16 cellular contexts compared by ENCODE assay signal in genomic region chr11:86987687-86988086, GRCh38. TPM values are rescaled to one million over a fixed set of nuclear protein-coding genes. Genes with fewer than 3 reads are reported as not detected.
DNase-seq lines count a peak whose midpoint lies in the region; ATAC-seq and TF ChIP-seq lines count a peak whose summit lies in the region.
"Had no signal": no experiment of that assay in that cellular context is flagged by ENCODE, and none has a peak within 500 bp of the region (broad histone marks: within the 10 kb centered on the region; RNA-seq: fewer than 3 reads in every experiment).

No MANE protein-coding gene starts in this region.

- H3K9me3 Mint-ChIP-seq in WTC11 (no peaks in the 10 kb centered on the region), endodermal cell (no peaks in the 10 kb centered on the region)
- H3K9me3 Mint-ChIP-seq: CD14-positive monocyte; CD4-positive, alpha-beta memory T cell; GM23338 had no signal

- ATAC-seq in WTC11 (peak; percentile 38; the same call in 1 of the 2 replicates), GM21390 (IDR thresholded peaks at IDR 0.05; ENCODE audit: unreplicated experiment) (no peak), HG03095 (IDR thresholded peaks at IDR 0.05; ENCODE audit: unreplicated experiment) (no peak)
- ATAC-seq: GM23338 had no signal

- H3K4me3 Mint-ChIP-seq in WTC11 (no peak overlapping the region), endodermal cell (no peak overlapping the region)
- H3K4me3 Mint-ChIP-seq: CD14-positive monocyte; CD4-positive, alpha-beta memory T cell; GM23338 had no signal

- H3K27me3 Mint-ChIP-seq in WTC11 (ENCODE audit: low read depth) = no peaks in the 10 kb centered on the region
- no peaks in the 10 kb centered on the region for H3K27me3 Mint-ChIP-seq in endodermal cell (ENCODE audit: insufficient read depth)

- no peaks in the 10 kb centered on the region for H3K36me3 ChIP-seq in endodermal cell (ENCODE audit: control insufficient read depth, insufficient read depth, low read length)
- H3K36me3 ChIP-seq: BLaER1 had no signal

- POLR2A ChIA-PET in WTC11 (lab: Charles Lee) = interaction anchor here (0.6 kb wide), 1 partner anchor 312 kb away, joined by 3 read pairs; no protein-coding TSS in a partner anchor

- H3K4me1 ChIP-seq in endodermal cell (ENCODE audit: control insufficient read depth, insufficient read depth, low read length) = peaks cover 12% of the 10 kb centered on the region
- H3K4me1 ChIP-seq: BLaER1 had no signal

- peak; percentile 3 for DNase-seq in DMS 273 (lab: John Stamatoyannopoulos, UW; ENCODE audit: unreplicated experiment)
- DNase-seq in DMS 273 treated with DMSO at 0.1 percent for 48 hours (lab: John Stamatoyannopoulos, UW) = no peak
- DNase-seq in WTC11 (ENCODE audit: low spot score) = no peak
- no peak for DNase-seq in endodermal cell
- DNase-seq in NCI-H1105 treated with DMSO at 0.1 percent for 48 hours (lab: John Stamatoyannopoulos, UW) = no peak
- DNase-seq: CD4-positive, alpha-beta memory T cell; HCEC 1CT; IMR-90; KBM-7 had no signal

- no peaks in the 10 kb centered on the region for H3K9me3 ChIP-seq in endodermal cell (ENCODE audit: control insufficient read depth, low read length)
- H3K9me3 ChIP-seq: A549, BLaER1 had no signal

- H3K27ac ChIP-seq in endodermal cell (ENCODE audit: low read depth, low read length) = no peak overlapping the region
- H3K27ac ChIP-seq: 22Rv1, A549, BLaER1 had no signal

- no peak for TF ChIP-seq CTCF in WTC11 (IDR thresholded peaks at IDR 0.05)
- peak; percentile 52 for TF ChIP-seq CTCF in endodermal cell (conservative IDR thresholded peaks at IDR 0.05)

- 88% methylated on average over 1 of the region's 2 CpGs; no CpG with 5 or more reads in 1 of the 2 experiments for WGBS in endodermal cell (ENCODE audit: insufficient coverage in 1 of 2, insufficient read length in 1 of 2), 2 experiments

- H3K27ac Mint-ChIP-seq in WTC11 = no peak overlapping the region
- H3K27ac Mint-ChIP-seq in endodermal cell = no peak overlapping the region
- H3K27ac Mint-ChIP-seq: CD14-positive monocyte; CD4-positive, alpha-beta memory T cell; GM23338 had no signal

- CTCF ChIA-PET in WTC11 (lab: Charles Lee) = interaction anchor here (0.7 kb wide), 2 partner anchors 29 to 314 kb away, joined by 3 read pairs; no protein-coding TSS in a partner anchor

- H3K4me1 Mint-ChIP-seq in WTC11 (peaks cover 19% of the 10 kb centered on the region), endodermal cell (peaks cover 27% of the 10 kb centered on the region)
- H3K4me1 Mint-ChIP-seq: CD14-positive monocyte; CD4-positive, alpha-beta memory T cell had no signal

- no peaks in the 10 kb centered on the region for H3K27me3 ChIP-seq in endodermal cell (ENCODE audit: control insufficient read depth, insufficient read depth, low read length, poor library complexity, severe bottlenecking)
- H3K27me3 ChIP-seq: BLaER1 had no signal

- H3K4me3 ChIP-seq in endodermal cell (ENCODE audit: low read length) = no peak overlapping the region
- H3K4me3 ChIP-seq: A549, BLaER1, GM23338 had no signal

- H3K9ac ChIP-seq in endodermal cell (ENCODE audit: extremely low read depth, low read length, poor library complexity, severe bottlenecking) = no peak overlapping the region
- H3K9ac ChIP-seq: BLaER1 had no signal

- H3K36me3 Mint-ChIP-seq in WTC11 (no peaks in the 10 kb centered on the region), endodermal cell (ENCODE audit: low read depth) (no peaks in the 10 kb centered on the region)
- H3K36me3 Mint-ChIP-seq: CD14-positive monocyte; CD4-positive, alpha-beta memory T cell had no signal

TF ChIP-seq in WTC11, 78 proteins besides CTCF, POLR2A, EP300 and RAD21 (continues in another document):
- no peak for TF ChIP-seq MAX (CRISPR knock-in tag; IDR thresholded peaks at IDR 0.05)
- TF ChIP-seq OVOL2 (CRISPR knock-in tag; IDR thresholded peaks at IDR 0.05; ENCODE audit: borderline replicate concordance) = no peak
- no peak for TF ChIP-seq ZNF396 (CRISPR knock-in tag; IDR thresholded peaks at IDR 0.05; ENCODE audit: borderline replicate concordance)
- no peak for TF ChIP-seq ZNF219 (CRISPR knock-in tag; IDR thresholded peaks at IDR 0.05; ENCODE audit: borderline replicate concordance)
- TF ChIP-seq TP53 (CRISPR knock-in tag; IDR thresholded peaks at IDR 0.05) = no peak
- TF ChIP-seq, protein P1, sequence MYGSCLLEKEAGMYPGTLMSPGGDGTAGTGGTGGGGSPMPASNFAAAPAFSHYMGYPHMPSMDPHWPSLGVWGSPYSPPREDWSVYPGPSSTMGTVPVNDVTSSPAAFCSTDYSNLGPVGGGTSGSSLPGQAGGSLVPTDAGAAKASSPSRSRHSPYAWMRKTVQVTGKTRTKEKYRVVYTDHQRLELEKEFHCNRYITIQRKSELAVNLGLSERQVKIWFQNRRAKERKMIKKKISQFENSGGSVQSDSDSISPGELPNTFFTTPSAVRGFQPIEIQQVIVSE (CRISPR knock-in tag; IDR thresholded peaks at IDR 0.05; ENCODE audit: borderline replicate concordance) = no peak
- no peak for TF ChIP-seq NR3C1 (CRISPR knock-in tag; conservative IDR thresholded peaks at IDR 0.05; ENCODE audit: low read depth)
- no peak for TF ChIP-seq ZNF121 (CRISPR knock-in tag; IDR thresholded peaks at IDR 0.05)
- TF ChIP-seq CREB1 (CRISPR knock-in tag; IDR thresholded peaks at IDR 0.05) = no peak
- TF ChIP-seq, protein P2, sequence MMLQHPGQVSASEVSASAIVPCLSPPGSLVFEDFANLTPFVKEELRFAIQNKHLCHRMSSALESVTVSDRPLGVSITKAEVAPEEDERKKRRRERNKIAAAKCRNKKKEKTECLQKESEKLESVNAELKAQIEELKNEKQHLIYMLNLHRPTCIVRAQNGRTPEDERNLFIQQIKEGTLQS (CRISPR knock-in tag; conservative IDR thresholded peaks at IDR 0.05) = no peak
- TF ChIP-seq, protein P3, sequence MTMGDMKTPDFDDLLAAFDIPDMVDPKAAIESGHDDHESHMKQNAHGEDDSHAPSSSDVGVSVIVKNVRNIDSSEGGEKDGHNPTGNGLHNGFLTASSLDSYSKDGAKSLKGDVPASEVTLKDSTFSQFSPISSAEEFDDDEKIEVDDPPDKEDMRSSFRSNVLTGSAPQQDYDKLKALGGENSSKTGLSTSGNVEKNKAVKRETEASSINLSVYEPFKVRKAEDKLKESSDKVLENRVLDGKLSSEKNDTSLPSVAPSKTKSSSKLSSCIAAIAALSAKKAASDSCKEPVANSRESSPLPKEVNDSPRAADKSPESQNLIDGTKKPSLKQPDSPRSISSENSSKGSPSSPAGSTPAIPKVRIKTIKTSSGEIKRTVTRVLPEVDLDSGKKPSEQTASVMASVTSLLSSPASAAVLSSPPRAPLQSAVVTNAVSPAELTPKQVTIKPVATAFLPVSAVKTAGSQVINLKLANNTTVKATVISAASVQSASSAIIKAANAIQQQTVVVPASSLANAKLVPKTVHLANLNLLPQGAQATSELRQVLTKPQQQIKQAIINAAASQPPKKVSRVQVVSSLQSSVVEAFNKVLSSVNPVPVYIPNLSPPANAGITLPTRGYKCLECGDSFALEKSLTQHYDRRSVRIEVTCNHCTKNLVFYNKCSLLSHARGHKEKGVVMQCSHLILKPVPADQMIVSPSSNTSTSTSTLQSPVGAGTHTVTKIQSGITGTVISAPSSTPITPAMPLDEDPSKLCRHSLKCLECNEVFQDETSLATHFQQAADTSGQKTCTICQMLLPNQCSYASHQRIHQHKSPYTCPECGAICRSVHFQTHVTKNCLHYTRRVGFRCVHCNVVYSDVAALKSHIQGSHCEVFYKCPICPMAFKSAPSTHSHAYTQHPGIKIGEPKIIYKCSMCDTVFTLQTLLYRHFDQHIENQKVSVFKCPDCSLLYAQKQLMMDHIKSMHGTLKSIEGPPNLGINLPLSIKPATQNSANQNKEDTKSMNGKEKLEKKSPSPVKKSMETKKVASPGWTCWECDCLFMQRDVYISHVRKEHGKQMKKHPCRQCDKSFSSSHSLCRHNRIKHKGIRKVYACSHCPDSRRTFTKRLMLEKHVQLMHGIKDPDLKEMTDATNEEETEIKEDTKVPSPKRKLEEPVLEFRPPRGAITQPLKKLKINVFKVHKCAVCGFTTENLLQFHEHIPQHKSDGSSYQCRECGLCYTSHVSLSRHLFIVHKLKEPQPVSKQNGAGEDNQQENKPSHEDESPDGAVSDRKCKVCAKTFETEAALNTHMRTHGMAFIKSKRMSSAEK (CRISPR knock-in tag; IDR thresholded peaks at IDR 0.05; ENCODE audit: borderline replicate concordance) = no peak
- no peak for TF ChIP-seq AR (CRISPR knock-in tag; IDR thresholded peaks at IDR 0.05)
- TF ChIP-seq JAZF1 (CRISPR knock-in tag; IDR thresholded peaks at IDR 0.05) = no peak

RNA-seq across cellular contexts. Expression of gene FZD4, which starts 32.5 kb away (rescaled TPM):
- total RNA-seq in WTC11 (2021) = 7.7 to 9.8 TPM (median 9.2 TPM) in 3 replicates
- total RNA-seq in endodermal cell = 10 to 100 TPM; 52.1 to 53.9 TPM
- 11.2 TPM for polyA plus RNA-seq in endodermal cell (2013, experiment 1 of 2)
- 11.4 TPM for polyA plus RNA-seq in endodermal cell (2013, experiment 2 of 2)
- polyA plus RNA-seq: CD14-positive monocyte; CD4-positive, alpha-beta memory T cell had no signal

RNA-seq across cellular contexts. Expression of gene TMEM135, which starts 50.0 kb away (rescaled TPM):
- 28.4 to 35.8 TPM (median 30.9 TPM) in 3 replicates for total RNA-seq in WTC11 (2021)
- total RNA-seq in endodermal cell = 100 to 1,000 TPM; 111 to 113 TPM
- 44.7 TPM for polyA plus RNA-seq in endodermal cell (2013, experiment 1 of 2)
- polyA plus RNA-seq in endodermal cell (2013, experiment 2 of 2) = 36.0 TPM
